ENCODE assay signal across 9 cellular contexts in genomic region chr1:245051349-245052221, GRCh38.
A peak's percentile ranks its signal among the peaks of the same experiment; 100 is the strongest.
DNase-seq lines count a peak whose midpoint lies in the region; ATAC-seq and TF ChIP-seq lines count a peak whose summit lies in the region.
"Had no signal": no experiment of that assay in that cellular context is flagged by ENCODE, and none has a peak within 500 bp of the region (broad histone marks: within the 10 kb centered on the region; RNA-seq: fewer than 3 reads in every experiment).

No MANE protein-coding gene starts in this region.

- H3K4me3 ChIP-seq in endodermal cell (ENCODE audit: low read length) = peak overlapping the region; percentile 17

- WGBS in endodermal cell (ENCODE audit: insufficient coverage in 1 of 2, insufficient read length in 1 of 2), 2 experiments = 47 to 74% methylated on average over 18 of the region's 18 CpGs

- peaks cover 14% of the 10 kb centered on the region for H3K9me3 Mint-ChIP-seq in endodermal cell

- peaks cover 34% of the 10 kb centered on the region for H3K4me1 Mint-ChIP-seq in endodermal cell

- H3K9me3 ChIP-seq in endodermal cell (ENCODE audit: control insufficient read depth, low read length) = peaks cover 9% of the 10 kb centered on the region

- peak overlapping the region; percentile 0 for H3K27ac Mint-ChIP-seq in endodermal cell

- DNase-seq in CMK (ENCODE audit: low read depth) (peak; percentile 72), SIG-M5 treated with dmso at 0.1 percent for 504 hours (lab: John Stamatoyannopoulos, UW; ENCODE audit: unreplicated experiment) (peak; percentile 97), endodermal cell (peak; percentile 83), mucosa of gallbladder (ENCODE audit: low spot score) (peak; percentile 37), NCI-H526 (lab: John Stamatoyannopoulos, UW) (no peak), NCI-H345 (lab: John Stamatoyannopoulos, UW) (no peak)
- DNase-seq: NCI-H1105 had no signal

- ATAC-seq in GM18870 (IDR thresholded peaks at IDR 0.05; ENCODE audit: unreplicated experiment) = no peak
- ATAC-seq in HG02885 (IDR thresholded peaks at IDR 0.05; ENCODE audit: poor library complexity, unreplicated experiment) = no peak

- no peak overlapping the region for H3K9ac ChIP-seq in endodermal cell (ENCODE audit: extremely low read depth, low read length, poor library complexity, severe bottlenecking)

- TF ChIP-seq CTCF in endodermal cell (conservative IDR thresholded peaks at IDR 0.05) = no peak

- H3K27ac ChIP-seq in endodermal cell (ENCODE audit: low read depth, low read length) = no peak overlapping the region

- H3K27me3 Mint-ChIP-seq in endodermal cell (ENCODE audit: insufficient read depth) = no peaks in the 10 kb centered on the region

- H3K36me3 Mint-ChIP-seq in endodermal cell (ENCODE audit: low read depth) = peaks cover 23% of the 10 kb centered on the region

- no peaks in the 10 kb centered on the region for H3K27me3 ChIP-seq in endodermal cell (ENCODE audit: control insufficient read depth, insufficient read depth, low read length, poor library complexity, severe bottlenecking)

- H3K36me3 ChIP-seq in endodermal cell (ENCODE audit: control insufficient read depth, insufficient read depth, low read length) = peaks cover 4% of the 10 kb centered on the region

- peak overlapping the region; percentile 2 for H3K4me3 Mint-ChIP-seq in endodermal cell

- H3K4me1 ChIP-seq in endodermal cell (ENCODE audit: control insufficient read depth, insufficient read depth, low read length) = peaks cover 4% of the 10 kb centered on the region

Comparison
In these comparisons a context has a peak if more than half of its experiments do, and no peak if none do; other contexts are left out.
1. DNase-seq: peak in CMK (single experiment), SIG-M5 treated with dmso at 0.1 percent for 504 hours (single experiment), endodermal cell (single experiment) and mucosa of gallbladder (single experiment); none in NCI-H526 (0 of 2) and NCI-H345 (single experiment).